ENCODE assay signal across 1 cellular context in the genomic region with DNA sequence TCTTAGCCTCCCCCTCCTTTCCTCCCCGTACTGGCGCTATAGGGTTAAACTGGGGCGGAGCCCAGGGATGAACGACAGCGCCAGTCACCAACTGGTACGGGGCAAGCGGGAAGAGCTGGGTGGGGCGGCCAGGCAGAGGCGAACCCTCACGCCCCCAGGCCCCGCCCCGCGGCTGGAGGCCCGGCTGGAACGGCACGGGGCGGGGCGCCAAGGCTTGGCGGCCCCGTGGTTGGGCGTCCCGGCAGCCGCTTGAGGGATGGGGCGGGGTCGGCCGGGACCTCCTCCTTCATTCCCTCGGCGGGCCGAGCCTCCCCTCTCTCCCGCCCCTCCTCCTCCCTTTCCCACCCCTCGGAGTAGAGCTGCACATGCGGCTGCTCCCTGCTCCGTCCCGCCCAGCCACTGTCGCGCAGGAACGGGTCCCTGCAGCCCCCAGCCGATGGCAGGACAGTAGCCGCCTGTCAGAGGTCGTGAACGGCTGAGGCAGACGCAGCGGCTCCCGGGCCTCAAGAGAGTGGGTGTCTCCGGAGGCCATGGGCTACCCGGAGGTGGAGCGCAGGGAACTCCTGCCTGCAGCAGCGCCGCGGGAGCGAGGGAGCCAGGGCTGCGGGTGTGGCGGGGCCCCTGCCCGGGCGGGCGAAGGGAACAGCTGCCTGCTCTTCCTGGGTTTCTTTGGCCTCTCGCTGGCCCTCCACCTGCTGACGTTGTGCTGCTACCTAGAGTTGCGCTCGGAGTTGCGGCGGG.
TF ChIP-seq lines count a peak whose summit lies in the region.

Gene EDA, plus strand, starts transcription at position 335 of the 741 bp plus-strand sequence.

TF ChIP-seq in HEK293, 187 proteins besides CTCF, POLR2A, EP300 and RAD21 (continued from another document and continues in another):
- no peak for TF ChIP-seq PRDM6 (tag by site-specific recombination; IDR thresholded peaks at IDR 0.05)
- no peak for TF ChIP-seq BCL6B (tag by site-specific recombination; IDR thresholded peaks at IDR 0.05)
- no peak for TF ChIP-seq ZNF692 (tag by site-specific recombination; IDR thresholded peaks at IDR 0.05)
- no peak for TF ChIP-seq ZNF140 (tag by site-specific recombination; IDR thresholded peaks at IDR 0.05)
- TF ChIP-seq ZNF548 (tag by site-specific recombination; IDR thresholded peaks at IDR 0.05): no peak
- TF ChIP-seq ZNF221 (tag by site-specific recombination; IDR thresholded peaks at IDR 0.05; ENCODE audit: borderline replicate concordance): no peak
- TF ChIP-seq ZNF621 (tag by site-specific recombination; IDR thresholded peaks at IDR 0.05): no peak
- TF ChIP-seq, protein P1, sequence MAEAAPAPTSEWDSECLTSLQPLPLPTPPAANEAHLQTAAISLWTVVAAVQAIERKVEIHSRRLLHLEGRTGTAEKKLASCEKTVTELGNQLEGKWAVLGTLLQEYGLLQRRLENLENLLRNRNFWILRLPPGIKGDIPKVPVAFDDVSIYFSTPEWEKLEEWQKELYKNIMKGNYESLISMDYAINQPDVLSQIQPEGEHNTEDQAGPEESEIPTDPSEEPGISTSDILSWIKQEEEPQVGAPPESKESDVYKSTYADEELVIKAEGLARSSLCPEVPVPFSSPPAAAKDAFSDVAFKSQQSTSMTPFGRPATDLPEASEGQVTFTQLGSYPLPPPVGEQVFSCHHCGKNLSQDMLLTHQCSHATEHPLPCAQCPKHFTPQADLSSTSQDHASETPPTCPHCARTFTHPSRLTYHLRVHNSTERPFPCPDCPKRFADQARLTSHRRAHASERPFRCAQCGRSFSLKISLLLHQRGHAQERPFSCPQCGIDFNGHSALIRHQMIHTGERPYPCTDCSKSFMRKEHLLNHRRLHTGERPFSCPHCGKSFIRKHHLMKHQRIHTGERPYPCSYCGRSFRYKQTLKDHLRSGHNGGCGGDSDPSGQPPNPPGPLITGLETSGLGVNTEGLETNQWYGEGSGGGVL (tag by site-specific recombination; IDR thresholded peaks at IDR 0.05): peak; percentile 80
- TF ChIP-seq ZNF768 (tag by site-specific recombination; IDR thresholded peaks at IDR 0.05): no peak
- TF ChIP-seq HIC1 (tag by site-specific recombination; IDR thresholded peaks at IDR 0.05): no peak
- no peak for TF ChIP-seq ZNF302 (tag by site-specific recombination; IDR thresholded peaks at IDR 0.05; ENCODE audit: low read depth)
- TF ChIP-seq ZNF837 (tag by site-specific recombination; IDR thresholded peaks at IDR 0.05): no peak
- TF ChIP-seq ZNF645 (tag by site-specific recombination; IDR thresholded peaks at IDR 0.05): no peak
- 0 out of 2 replicates have a peak, but pooled peaks have one; percentile 12 for TF ChIP-seq GLIS2 (tag by site-specific recombination; IDR thresholded peaks at IDR 0.05)
- no peak for TF ChIP-seq ZNF791 (tag by site-specific recombination; IDR thresholded peaks at IDR 0.05)
- no peak for TF ChIP-seq ZNF596 (tag by site-specific recombination; IDR thresholded peaks at IDR 0.05)
- TF ChIP-seq, protein P2, sequence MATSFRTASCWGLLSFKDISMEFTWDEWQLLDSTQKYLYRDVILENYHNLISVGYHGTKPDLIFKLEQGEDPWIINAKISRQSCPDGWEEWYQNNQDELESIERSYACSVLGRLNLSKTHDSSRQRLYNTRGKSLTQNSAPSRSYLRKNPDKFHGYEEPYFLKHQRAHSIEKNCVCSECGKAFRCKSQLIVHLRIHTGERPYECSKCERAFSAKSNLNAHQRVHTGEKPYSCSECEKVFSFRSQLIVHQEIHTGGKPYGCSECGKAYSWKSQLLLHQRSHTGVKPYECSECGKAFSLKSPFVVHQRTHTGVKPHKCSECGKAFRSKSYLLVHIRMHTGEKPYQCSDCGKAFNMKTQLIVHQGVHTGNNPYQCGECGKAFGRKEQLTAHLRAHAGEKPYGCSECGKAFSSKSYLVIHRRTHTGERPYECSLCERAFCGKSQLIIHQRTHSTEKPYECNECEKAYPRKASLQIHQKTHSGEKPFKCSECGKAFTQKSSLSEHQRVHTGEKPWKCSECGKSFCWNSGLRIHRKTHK (tag by site-specific recombination; IDR thresholded peaks at IDR 0.05): no peak
- no peak for TF ChIP-seq ZNF266 (tag by site-specific recombination; IDR thresholded peaks at IDR 0.05; ENCODE audit: low read depth)
- no peak for TF ChIP-seq ZNF112 (tag by site-specific recombination; IDR thresholded peaks at IDR 0.05)
- TF ChIP-seq ZNF169 (tag by site-specific recombination; IDR thresholded peaks at IDR 0.05): no peak
- TF ChIP-seq ZBTB20 (tag by site-specific recombination; IDR thresholded peaks at IDR 0.05): peak; percentile 86
- no peak for TF ChIP-seq ZNF223 (tag by site-specific recombination; IDR thresholded peaks at IDR 0.05)
- no peak for TF ChIP-seq ZNF19 (tag by site-specific recombination; IDR thresholded peaks at IDR 0.05; ENCODE audit: low read depth)
- TF ChIP-seq ZNF529 (tag by site-specific recombination; IDR thresholded peaks at IDR 0.05; ENCODE audit: insufficient replicate concordance): no peak
- no peak for TF ChIP-seq SP7 (tag by site-specific recombination; IDR thresholded peaks at IDR 0.05)
- TF ChIP-seq AEBP2 (tag by site-specific recombination; IDR thresholded peaks at IDR 0.05; ENCODE audit: borderline replicate concordance): no peak
- TF ChIP-seq, protein P3, sequence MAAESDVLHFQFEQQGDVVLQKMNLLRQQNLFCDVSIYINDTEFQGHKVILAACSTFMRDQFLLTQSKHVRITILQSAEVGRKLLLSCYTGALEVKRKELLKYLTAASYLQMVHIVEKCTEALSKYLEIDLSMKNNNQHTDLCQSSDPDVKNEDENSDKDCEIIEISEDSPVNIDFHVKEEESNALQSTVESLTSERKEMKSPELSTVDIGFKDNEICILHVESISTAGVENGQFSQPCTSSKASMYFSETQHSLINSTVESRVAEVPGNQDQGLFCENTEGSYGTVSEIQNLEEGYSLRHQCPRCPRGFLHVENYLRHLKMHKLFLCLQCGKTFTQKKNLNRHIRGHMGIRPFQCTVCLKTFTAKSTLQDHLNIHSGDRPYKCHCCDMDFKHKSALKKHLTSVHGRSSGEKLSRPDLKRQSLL (tag by site-specific recombination; IDR thresholded peaks at IDR 0.05): no peak
- peak; percentile 30; the same call in 1 of the 2 replicates for TF ChIP-seq KLF8 (tag by site-specific recombination; IDR thresholded peaks at IDR 0.05)
- TF ChIP-seq TSHZ1 (tag by site-specific recombination; IDR thresholded peaks at IDR 0.05; ENCODE audit: borderline replicate concordance): no peak
- TF ChIP-seq ZNF184 (tag by site-specific recombination; IDR thresholded peaks at IDR 0.05): no peak
- TF ChIP-seq ZNF394 (tag by site-specific recombination; IDR thresholded peaks at IDR 0.05; ENCODE audit: borderline replicate concordance): no peak
- no peak for TF ChIP-seq ZNF274 (IDR thresholded peaks at IDR 0.05; ENCODE audit: low read length)
- TF ChIP-seq ZNF274 (tag by site-specific recombination; IDR thresholded peaks at IDR 0.05; ENCODE audit: borderline replicate concordance): no peak
- no peak for TF ChIP-seq ZFP3 (tag by site-specific recombination; IDR thresholded peaks at IDR 0.05; ENCODE audit: low read depth)
- TF ChIP-seq ZNF362 (tag by site-specific recombination; IDR thresholded peaks at IDR 0.05): no peak
- TF ChIP-seq ZNF624 (tag by site-specific recombination; IDR thresholded peaks at IDR 0.05): no peak
- no peak for TF ChIP-seq MZF1 (tag by site-specific recombination; IDR thresholded peaks at IDR 0.05; ENCODE audit: borderline replicate concordance)
